26 cellular contexts compared by ENCODE assay signal in the genomic region with DNA sequence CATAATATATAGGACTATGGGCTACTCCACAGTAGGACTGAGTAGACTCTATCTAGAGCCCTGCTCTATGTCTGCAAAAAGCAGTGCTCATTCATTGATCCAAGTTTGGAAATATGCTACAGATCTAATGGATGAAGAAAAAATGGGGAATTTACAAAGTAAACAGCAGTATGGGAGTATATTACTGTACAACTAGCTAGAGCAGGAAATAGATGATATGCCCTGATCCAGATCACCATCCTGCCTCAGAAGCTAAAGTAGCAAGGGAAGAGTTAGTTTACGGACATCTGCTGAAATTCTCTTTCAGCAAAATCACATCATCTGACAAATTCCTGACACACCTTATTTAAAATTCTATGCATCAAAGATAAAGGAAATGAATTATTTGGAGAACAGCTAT.
A peak's percentile ranks its signal among the peaks of the same experiment; 100 is the strongest.
DNase-seq lines count a peak whose midpoint lies in the region; ATAC-seq, FAIRE-seq and TF ChIP-seq lines count a peak whose summit lies in the region.
"Had no signal": no experiment of that assay in that cellular context is flagged by ENCODE, and none has a peak within 500 bp of the region (broad histone marks: within the 10 kb centered on the region; RNA-seq: fewer than 3 reads in every experiment).

No MANE protein-coding gene starts in this region.

- H2AK9ac ChIP-seq in IMR-90 (replicated peaks; ENCODE audit: low read depth, low read length, poor library complexity), result no peak overlapping the region

- POLR2A ChIA-PET in IMR-90 (lab: Charles Lee; ENCODE audit: unreplicated experiment) (no interaction called here), PC-3 (lab: Charles Lee; ENCODE audit: unreplicated experiment) (no interaction called here)

- H3K4me3 ChIP-seq in IMR-90 (ENCODE audit: insufficient read depth, low read depth, low read length) (no peak overlapping the region), PC-3 (ENCODE audit: low read length) (no peak overlapping the region), stomach (no peak overlapping the region)
- H3K4me3 ChIP-seq: A549; BLaER1 treated with 17β-estradiol and CSF1 and Interleukin-3, amounts not matched to agents 10 nM and 100 nM; GM23338; HAP-1; MG63; Peyer's patch had no signal

- H3F3A ChIP-seq in PC-3 (ENCODE audit: low read length, unreplicated experiment), result no peaks in the 10 kb centered on the region

- no peaks in the 10 kb centered on the region for H3K79me2 ChIP-seq in PC-3 (ENCODE audit: low read length)

- no peak overlapping the region for H4K5ac ChIP-seq in IMR-90 (ENCODE audit: low read depth, low read length)

- no peaks in the 10 kb centered on the region for H3K36me3 ChIP-seq in IMR-90 (ENCODE audit: control insufficient read depth, insufficient read depth, low read length)
- no peaks in the 10 kb centered on the region for H3K36me3 ChIP-seq in PC-3 (ENCODE audit: low read depth, low read length)
- H3K36me3 ChIP-seq in stomach, result no peaks in the 10 kb centered on the region
- H3K36me3 ChIP-seq: BLaER1 treated with 17β-estradiol and CSF1 and Interleukin-3, amounts not matched to agents 10 nM and 100 nM; HAP-1; MG63; Peyer's patch had no signal

- no peak overlapping the region for H2BK120ac ChIP-seq in IMR-90 (ENCODE audit: low read depth, low read length)

- no peak for TF ChIP-seq EP300 in stomach (IDR thresholded peaks at IDR 0.05)

- H3K9me3 ChIP-seq in IMR-90 (ENCODE audit: control insufficient read depth, insufficient read depth, low read length) (no peaks in the 10 kb centered on the region), PC-3 (ENCODE audit: low read length) (no peaks in the 10 kb centered on the region), stomach (no peaks in the 10 kb centered on the region)
- H3K9me3 ChIP-seq: A549, HAP-1, Peyer's patch had no signal

- FAIRE-seq in urothelium cell line (lab: Jason Lieb, UNC), result peak; percentile 69
- FAIRE-seq: A549 had no signal

- H4K8ac ChIP-seq in IMR-90 (ENCODE audit: low read depth in 2 of 2, low read length in 2 of 2), result peak overlapping the region in 1 of 2 experiments; percentile 53; a peak in 1 of 4 replicates

- H4K20me1 ChIP-seq in IMR-90 (ENCODE audit: insufficient read depth, low read length) (no peaks in the 10 kb centered on the region), PC-3 (ENCODE audit: low read length) (no peaks in the 10 kb centered on the region)
- H4K20me1 ChIP-seq: BLaER1 treated with 17β-estradiol and CSF1 and Interleukin-3, amounts not matched to agents 10 nM and 100 nM had no signal

- peak overlapping the region; percentile 64; the same call in 1 of the 2 replicates for H3K18ac ChIP-seq in IMR-90 (ENCODE audit: low read depth, low read length)

- no peaks in the 10 kb centered on the region for H3K9me2 ChIP-seq in PC-3 (replicated peaks; ENCODE audit: low read length)

- no peak overlapping the region for H2BK20ac ChIP-seq in IMR-90 (ENCODE audit: low read depth, low read length)

- H3K27ac ChIP-seq in IMR-90 (ENCODE audit: insufficient read depth, low read length) (no peak overlapping the region), PC-3 (ENCODE audit: low read length) (no peak overlapping the region), stomach (no peak overlapping the region)
- H3K27ac ChIP-seq: A549; BLaER1 treated with 17β-estradiol and CSF1 and Interleukin-3, amounts not matched to agents 10 nM and 100 nM; Peyer's patch had no signal

- no peak for DNase-seq in IMR-90
- peak; percentile 4 for DNase-seq in PC-3
- no peak for DNase-seq in left colon
- DNase-seq in urothelium cell line (ENCODE audit: low spot score), result no peak
- DNase-seq in activated CD4-positive, alpha-beta T cell treated with anti-CD3 and anti-CD28 coated beads, Interleukin-2, amount 50 U/mL, for 4 hours, result no peak
- no peak for DNase-seq in stomach
- DNase-seq: AML-193; CD4-positive, alpha-beta T cell; COR-L47; DMS53; KBM-7; MG63; NCI-H1105 treated with DMSO at 0.1 percent for 48 hours; NCI-H146; NCI-H2029; NCI-H446; NCI-H524 treated with DMSO at 0.1 percent for 48 hours; NCI-H82; Peyer's patch; SHP77 treated with DMSO at 0.1 percent for 48 hours; SW 1271 had no signal

- no CpG with 5 or more reads among the region's 1 CpG for WGBS in IMR-90 (ENCODE audit: extremely low coverage in 2 of 2, insufficient read length in 1 of 2), 2 experiments
- 86 to 97% (median 88%) methylated on average over 1 of the region's 1 CpG for WGBS in stomach, 5 donors

- intact Hi-C loops in IMR-90 (cut with micrococcal nuclease) (no loop called here), PC-3 (cut with micrococcal nuclease) (loop anchor here (10.0 kb wide), 1 partner anchor 162 kb away; no protein-coding TSS in a partner anchor), left colon (cut with DNase I, micrococcal nuclease) (no loop called here), stomach (cut with DNase I; ENCODE audit: low total_unique reads) (no loop called here)

- peaks cover 7% of the 10 kb centered on the region for H3K4me1 ChIP-seq in IMR-90 (ENCODE audit: control insufficient read depth, insufficient read depth, low read length)
- H3K4me1 ChIP-seq in PC-3 (ENCODE audit: insufficient read depth, low read length), result peaks cover 18% of the 10 kb centered on the region
- no peaks in the 10 kb centered on the region for H3K4me1 ChIP-seq in stomach
- H3K4me1 ChIP-seq: BLaER1 treated with 17β-estradiol and CSF1 and Interleukin-3, amounts not matched to agents 10 nM and 100 nM; HAP-1; Peyer's patch had no signal

- dilution Hi-C loops in IMR-90 (cut with HindIII; ENCODE audit: low sequenced_read_pairs, unreplicated experiment), result no loop called here

- H2BK5ac ChIP-seq in IMR-90 (ENCODE audit: low read depth, low read length, poor library complexity, severe bottlenecking), result no peak overlapping the region

- H4K91ac ChIP-seq in IMR-90 (ENCODE audit: insufficient read depth, low read depth, low read length), result no peak overlapping the region

- H3K9ac ChIP-seq in IMR-90 (ENCODE audit: low read depth, low read length) (no peak overlapping the region), PC-3 (ENCODE audit: low read length) (no peak overlapping the region)
- H3K9ac ChIP-seq: BLaER1 treated with 17β-estradiol and CSF1 and Interleukin-3, amounts not matched to agents 10 nM and 100 nM had no signal

- no peak overlapping the region for H3K4me2 ChIP-seq in IMR-90 (ENCODE audit: low read depth, low read length)
- no peak overlapping the region for H3K4me2 ChIP-seq in PC-3 (ENCODE audit: low read length)
- H3K4me2 ChIP-seq: A549; BLaER1 treated with 17β-estradiol and CSF1 and Interleukin-3, amounts not matched to agents 10 nM and 100 nM; GM23338 had no signal

- H3K56ac ChIP-seq in IMR-90 (ENCODE audit: extremely low read depth, insufficient read depth, low read length), result no peak overlapping the region

- H2AFZ ChIP-seq in IMR-90 (replicated peaks; ENCODE audit: low read length, poor library complexity) (no peak overlapping the region), PC-3 (ENCODE audit: low read length) (no peak overlapping the region)
- H2AFZ ChIP-seq: GM23338 had no signal

- 0 out of 3 replicates have a peak overlapping the region, but pooled peaks have one; percentile 15 for H2BK15ac ChIP-seq in IMR-90 (ENCODE audit: low read depth, low read length)

- TF ChIP-seq RAD21 in IMR-90 (IDR thresholded peaks at IDR 0.05; ENCODE audit: low read length), result no peak

- H3K79me1 ChIP-seq in IMR-90 (ENCODE audit: low read depth in 1 of 2, low read length in 2 of 2), result no peaks in the 10 kb centered on the region

- no peak overlapping the region for H3K4ac ChIP-seq in IMR-90 (ENCODE audit: low read depth, low read length)

- TF ChIP-seq CTCF in IMR-90 (conservative IDR thresholded peaks at IDR 0.05; ENCODE audit: low read depth, low read length) (no peak), PC-3 (conservative IDR thresholded peaks at IDR 0.05; ENCODE audit: low read depth, low read length) (no peak), stomach (IDR thresholded peaks at IDR 0.05) (no peak)

- H3K27me3 ChIP-seq in IMR-90 (ENCODE audit: control insufficient read depth, insufficient read depth, low read length), result no peaks in the 10 kb centered on the region
- H3K27me3 ChIP-seq in PC-3 (ENCODE audit: low read length), result no peaks in the 10 kb centered on the region
- H3K27me3 ChIP-seq in stomach, result no peaks in the 10 kb centered on the region
- H3K27me3 ChIP-seq: BLaER1 treated with 17β-estradiol and CSF1 and Interleukin-3, amounts not matched to agents 10 nM and 100 nM; MG63; Peyer's patch had no signal

- no peak overlapping the region for H2AK5ac ChIP-seq in IMR-90 (ENCODE audit: low read depth, low read length)

- no TSS peak for BruUV-seq in IMR-90 (replicated peaks; lab: Mats Ljungman, UMichigan)
- BruUV-seq in PC-3 (replicated peaks; lab: Mats Ljungman, UMichigan), result no TSS peak

- no peak overlapping the region for H3K23ac ChIP-seq in IMR-90 (ENCODE audit: low read depth, low read length)

- in situ Hi-C loops in IMR-90 (cut with MboI; ENCODE audit: low sequenced_read_pairs), result no loop called here

- ATAC-seq in IMR-90 (ENCODE audit: low read depth) (no peak), PC-3 (peak; percentile 57), left colon (peak; percentile 66), HG03439 (IDR thresholded peaks at IDR 0.05; ENCODE audit: unreplicated experiment) (no peak)
- ATAC-seq: A549, GM23338 had no signal

- TF ChIP-seq POLR2A in IMR-90 (IDR thresholded peaks at IDR 0.05; ENCODE audit: low read depth, low read length) (no peak), stomach (IDR thresholded peaks at IDR 0.05) (no peak)

- H3K14ac ChIP-seq in IMR-90 (replicated peaks; ENCODE audit: low read depth, low read length), result no peak overlapping the region

- CTCF ChIA-PET in IMR-90 (lab: Yijun Ruan, JAX), result no interaction called here
- CTCF ChIA-PET in PC-3 (lab: Charles Lee), result no interaction called here

- no peaks in the 10 kb centered on the region for H3K9me1 ChIP-seq in IMR-90 (ENCODE audit: insufficient read depth, low read length)

TF ChIP-seq in IMR-90, 13 proteins besides CTCF, POLR2A, EP300 and RAD21:
- TF ChIP-seq RFX5 (IDR thresholded peaks at IDR 0.05; ENCODE audit: low read depth, low read length), result no peak
- TF ChIP-seq BHLHE40 (IDR thresholded peaks at IDR 0.05; ENCODE audit: low read depth, low read length), result no peak

Comparison
In these comparisons a context has a peak if more than half of its experiments do, and no peak if none do; other contexts are left out.
1. ATAC-seq: peak in PC-3 (single experiment) and left colon (single experiment); none in IMR-90 (single experiment) and HG03439 (single experiment).